ENCODE assay signal across 1 cellular context in the genomic region with DNA sequence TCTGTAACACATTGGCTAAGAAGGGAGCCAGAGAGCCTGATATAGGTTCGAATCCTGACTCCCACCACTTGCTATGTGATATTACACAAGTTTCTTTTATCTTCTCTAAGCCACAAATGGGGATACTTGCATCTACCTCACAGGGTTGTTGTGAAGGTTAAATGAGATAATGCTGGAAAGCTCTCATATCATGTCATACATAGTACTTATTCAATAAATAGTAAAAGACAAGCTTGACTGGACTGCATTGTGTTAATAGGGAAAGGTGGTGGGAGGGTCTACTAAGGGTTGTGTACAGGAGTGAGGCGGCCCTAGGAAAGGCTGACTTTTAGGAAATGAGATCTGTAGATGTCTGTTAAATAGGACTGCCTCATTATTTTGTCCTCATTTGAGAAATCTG.
TF ChIP-seq lines count a peak whose summit lies in the region.

No MANE protein-coding gene starts in this region.

TF ChIP-seq in SK-N-SH treated with all-trans-retinoic acid at 6 μM for 48 hours, 23 proteins besides CTCF, POLR2A, EP300 and RAD21 (continued from another document):
- TF ChIP-seq TSHZ2 (CRISPR knock-in tag; IDR thresholded peaks at IDR 0.05) (no peak), PATZ1 (CRISPR knock-in tag; IDR thresholded peaks at IDR 0.05; ENCODE audit: borderline replicate concordance) (no peak), ISL1 (CRISPR knock-in tag; IDR thresholded peaks at IDR 0.05) (no peak), OSR1 (CRISPR knock-in tag; IDR thresholded peaks at IDR 0.05) (no peak), CREB5 (CRISPR knock-in tag; IDR thresholded peaks at IDR 0.05; ENCODE audit: low read depth) (no peak)
- TF ChIP-seq, protein P1, sequence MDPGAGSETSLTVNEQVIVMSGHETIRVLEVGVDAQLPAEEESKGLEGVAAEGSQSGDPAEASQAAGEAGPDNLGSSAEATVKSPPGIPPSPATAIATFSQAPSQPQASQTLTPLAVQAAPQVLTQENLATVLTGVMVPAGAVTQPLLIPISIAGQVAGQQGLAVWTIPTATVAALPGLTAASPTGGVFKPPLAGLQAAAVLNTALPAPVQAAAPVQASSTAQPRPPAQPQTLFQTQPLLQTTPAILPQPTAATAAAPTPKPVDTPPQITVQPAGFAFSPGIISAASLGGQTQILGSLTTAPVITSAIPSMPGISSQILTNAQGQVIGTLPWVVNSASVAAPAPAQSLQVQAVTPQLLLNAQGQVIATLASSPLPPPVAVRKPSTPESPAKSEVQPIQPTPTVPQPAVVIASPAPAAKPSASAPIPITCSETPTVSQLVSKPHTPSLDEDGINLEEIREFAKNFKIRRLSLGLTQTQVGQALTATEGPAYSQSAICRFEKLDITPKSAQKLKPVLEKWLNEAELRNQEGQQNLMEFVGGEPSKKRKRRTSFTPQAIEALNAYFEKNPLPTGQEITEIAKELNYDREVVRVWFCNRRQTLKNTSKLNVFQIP (CRISPR knock-in tag; IDR thresholded peaks at IDR 0.05; ENCODE audit: borderline replicate concordance, low read depth): no peak
